ENCODE assay signal across 22 cellular contexts in genomic region chr4:5813882-5814255, GRCh38.
DNase-seq lines count a peak whose midpoint lies in the region; ATAC-seq and TF ChIP-seq lines count a peak whose summit lies in the region.
"Had no signal": no experiment of that assay in that cellular context is flagged by ENCODE, and none has a peak within 500 bp of the region (broad histone marks: within the 10 kb centered on the region; RNA-seq: fewer than 3 reads in every experiment).

No MANE protein-coding gene starts in this region.

- H3K27ac Mint-ChIP-seq in T-helper 2 cell treated with Interferon-gamma antibody and Interleukin-4, amounts not matched to agents 5 μg/mL and 100 μg/mL, for 36 hours = no peak overlapping the region
- H3K27ac Mint-ChIP-seq: CD8-positive, alpha-beta memory T cell; GM23338 had no signal

- H3K4me3 ChIP-seq in heart left ventricle (peak overlapping the region in 1 of 12 donors; percentile 6), Peyer's patch (no peak overlapping the region), muscle layer of duodenum (ENCODE audit: low read depth in 1 of 2, low read length in 2 of 2) (peak overlapping the region in 1 of 2 donors; percentile 46), sigmoid colon (peak overlapping the region in 3 of 4 donors; percentile 7 to 21 (median 18)), mammary epithelial cell (replicated peaks in 1 of 3; ENCODE audit: insufficient read depth in 1 of 3, low read depth in 2 of 3, low read length in 3 of 3) (no peak overlapping the region)
- H3K4me3 ChIP-seq: GM12878, GM23338 had no signal

- no peak for ATAC-seq in heart left ventricle

- H3K36me3 ChIP-seq in heart left ventricle (peaks cover 0 to 54% (median 11%) of the 10 kb centered on the region in 9 donors), Peyer's patch (peaks cover 0 to 4% (median 0%) of the 10 kb centered on the region in 3 donors), muscle layer of duodenum (ENCODE audit: control insufficient read depth in 1 of 2, insufficient read depth in 2 of 2, low read length in 2 of 2) (peaks cover 15 to 44% of the 10 kb centered on the region in 2 donors), sigmoid colon (peaks cover 20 to 61% (median 24%) of the 10 kb centered on the region in 4 donors), mammary epithelial cell (ENCODE audit: insufficient read depth, low read length) (peaks cover 32% of the 10 kb centered on the region)

- H3K4me1 ChIP-seq in heart left ventricle (no peaks in the 10 kb centered on the region), Peyer's patch (no peaks in the 10 kb centered on the region), muscle layer of duodenum (ENCODE audit: control insufficient read depth in 1 of 2, insufficient read depth in 2 of 2, low read length in 2 of 2) (no peaks in the 10 kb centered on the region), sigmoid colon (no peaks in the 10 kb centered on the region), mammary epithelial cell (ENCODE audit: insufficient read depth, low read length) (no peaks in the 10 kb centered on the region)
- H3K4me1 ChIP-seq: BE2C had no signal

- H3K27ac ChIP-seq in heart left ventricle (peak overlapping the region in 2 of 12 donors; percentile 29 to 40), Peyer's patch (no peak overlapping the region), muscle layer of duodenum (ENCODE audit: low read length) (peak overlapping the region; percentile 43), sigmoid colon (peak overlapping the region in 3 of 4 donors; percentile 54 to 59 (median 57)), mammary epithelial cell (ENCODE audit: insufficient read depth, low read depth, low read length) (no peak overlapping the region)
- H3K27ac ChIP-seq: HL-60 had no signal

- BruUV-seq in mammary epithelial cell (replicated peaks; lab: Mats Ljungman, UMichigan) = no TSS peak

- no peaks in the 10 kb centered on the region for H3K36me3 Mint-ChIP-seq in T-helper 2 cell treated with Interferon-gamma antibody and Interleukin-4, amounts not matched to agents 5 μg/mL and 100 μg/mL, for 36 hours (ENCODE audit: low read depth)
- H3K36me3 Mint-ChIP-seq: CD4-positive, CD25-positive, alpha-beta regulatory T cell; CD8-positive, alpha-beta memory T cell had no signal

- H3K27me3 Mint-ChIP-seq in T-helper 2 cell treated with Interferon-gamma antibody and Interleukin-4, amounts not matched to agents 5 μg/mL and 100 μg/mL, for 36 hours (ENCODE audit: low read depth) = no peaks in the 10 kb centered on the region
- H3K27me3 Mint-ChIP-seq: CD4-positive, CD25-positive, alpha-beta regulatory T cell had no signal

- no peak overlapping the region for H3K4me3 Mint-ChIP-seq in T-helper 2 cell treated with Interferon-gamma antibody and Interleukin-4, amounts not matched to agents 5 μg/mL and 100 μg/mL, for 36 hours
- H3K4me3 Mint-ChIP-seq: CD4-positive, CD25-positive, alpha-beta regulatory T cell; CD8-positive, alpha-beta memory T cell; GM23338 had no signal

- TF ChIP-seq CTCF in heart left ventricle (IDR thresholded peaks at IDR 0.05) (no peak), Peyer's patch (IDR thresholded peaks at IDR 0.05) (no peak), sigmoid colon (IDR thresholded peaks at IDR 0.05) (no peak), mammary epithelial cell (conservative IDR thresholded peaks at IDR 0.05 in 1 of 2, IDR thresholded peaks at IDR 0.05 in 1 of 2; ENCODE audit: extremely low read depth in 1 of 2, insufficient read depth in 1 of 2, low read depth in 1 of 2, low read length in 2 of 2) (no peak)

- TF ChIP-seq EP300 in sigmoid colon (IDR thresholded peaks at IDR 0.05) = no peak

- H3K4me2 ChIP-seq in mammary epithelial cell (ENCODE audit: insufficient read depth, low read depth, low read length) = no peak overlapping the region
- H3K4me2 ChIP-seq: GM23338 had no signal

- CTCF ChIA-PET in mammary epithelial cell (lab: Charles Lee; ENCODE audit: low non-redundant PET) = no interaction called here

- no peak for TF ChIP-seq POLR2A in heart left ventricle (IDR thresholded peaks at IDR 0.05)
- TF ChIP-seq POLR2A in Peyer's patch (IDR thresholded peaks at IDR 0.05) = no peak
- TF ChIP-seq POLR2A in sigmoid colon (IDR thresholded peaks at IDR 0.05) = no peak

- H3K9me3 Mint-ChIP-seq in T-helper 2 cell treated with Interferon-gamma antibody and Interleukin-4, amounts not matched to agents 5 μg/mL and 100 μg/mL, for 36 hours = no peaks in the 10 kb centered on the region
- H3K9me3 Mint-ChIP-seq: CD4-positive, CD25-positive, alpha-beta regulatory T cell; GM23338 had no signal

- dilution Hi-C loops in mammary epithelial cell (cut with HindIII; ENCODE audit: low sequenced_read_pairs) = loop anchor here (5.0 kb wide), 1 partner anchor 42 kb away; no protein-coding TSS in a partner anchor

- H3K9me3 ChIP-seq in heart left ventricle (peaks cover 0 to 10% (median 0%) of the 10 kb centered on the region in 12 donors), Peyer's patch (no peaks in the 10 kb centered on the region), muscle layer of duodenum (ENCODE audit: control insufficient read depth in 1 of 2, low read length in 2 of 2) (peaks cover 0 to 5% of the 10 kb centered on the region in 2 donors), sigmoid colon (no peaks in the 10 kb centered on the region), mammary epithelial cell (replicated peaks; ENCODE audit: insufficient read depth, low read length) (no peaks in the 10 kb centered on the region)
- H3K9me3 ChIP-seq: BE2C had no signal

- H3K4me1 Mint-ChIP-seq in T-helper 2 cell treated with Interferon-gamma antibody and Interleukin-4, amounts not matched to agents 5 μg/mL and 100 μg/mL, for 36 hours (ENCODE audit: low read depth) = no peaks in the 10 kb centered on the region
- H3K4me1 Mint-ChIP-seq: CD4-positive, CD25-positive, alpha-beta regulatory T cell; CD8-positive, alpha-beta memory T cell had no signal

- H2AFZ ChIP-seq in mammary epithelial cell (ENCODE audit: low read depth, low read length) = no peak overlapping the region
- H2AFZ ChIP-seq: GM23338 had no signal

- in situ Hi-C loops in ACHN (cut with HindIII; ENCODE audit: low pct_ligation_motif_present, low pct_unique_long_range_greater_than_20kb, low sequenced_read_pairs) (no loop called here), mammary epithelial cell (cut with MboI; ENCODE audit: low sequenced_read_pairs in 2 of 2) (loop anchor here in 1 of 2 donors (10.0 kb wide), 1 partner anchor 769 kb away; no protein-coding TSS in a partner anchor)

- peaks cover 2% of the 10 kb centered on the region for H3K79me2 ChIP-seq in mammary epithelial cell (ENCODE audit: insufficient read depth, low read length)

- peak; percentile 62 for DNase-seq in cardiac septum (ENCODE audit: low spot score)
- no peak for DNase-seq in heart left ventricle
- DNase-seq in Peyer's patch = peak in 2 of 3 donors; percentile 37 to 40
- no peak for DNase-seq in sigmoid colon
- DNase-seq in ACHN = no peak
- DNase-seq in T-helper 2 cell treated with Interferon-gamma antibody and Interleukin-4, amounts not matched to agents 5 μg/mL and 100 μg/mL, for 36 hours (ENCODE audit: low spot score) = no peak
- no peak for DNase-seq in mammary epithelial cell
- DNase-seq: 8988T; BE2C; C1 segment of cervical spinal cord; CD4-positive, CD25-positive, alpha-beta regulatory T cell; CD8-positive, alpha-beta memory T cell; COR-L47; DMS 273 treated with DMSO at 0.1 percent for 48 hours; DMS53; DND-41; EL; HCEC 1CT had no signal

- 81 to 87% (median 86%) methylated on average over 7 of the region's 7 CpGs for WGBS in heart left ventricle, 4 donors
- 82 to 95% methylated on average over 7 of the region's 7 CpGs for WGBS in sigmoid colon, 2 donors
- 85% methylated on average over 5 of the region's 7 CpGs for WGBS in mammary epithelial cell (ENCODE audit: low coverage, missing lambda C conversion rate)

- intact Hi-C loops in cardiac septum (cut with DNase I) (loop anchor here (5.0 kb wide), 1 partner anchor 762 kb away; the partner anchor contains the start of gene STK32B), heart left ventricle (cut with DNase I) (loop anchor here in 9 of 10 donors (2.0 to 10.0 kb wide), 10 partner anchors 409 to 1329 kb away; partner anchors contain the start of gene STK32B (in 6 of the 9)), sigmoid colon (cut with DNase I) (loop anchor here (2.0 to 10.0 kb wide), 2 partner anchors 103 to 759 kb away; partner anchors contain the start of genes EVC and STK32B), mammary epithelial cell (cut with micrococcal nuclease) (loop anchor here (1.0 to 2.0 kb wide), 2 partner anchors 764 to 819 kb away; no protein-coding TSS in a partner anchor)

- H4K20me1 ChIP-seq in mammary epithelial cell (ENCODE audit: insufficient read depth, low read length) = no peaks in the 10 kb centered on the region

- H3K9ac ChIP-seq in mammary epithelial cell (ENCODE audit: insufficient read depth, low read length) = no peak overlapping the region

- H3K27me3 ChIP-seq in heart left ventricle = no peaks in the 10 kb centered on the region
- no peaks in the 10 kb centered on the region for H3K27me3 ChIP-seq in Peyer's patch
- H3K27me3 ChIP-seq in muscle layer of duodenum (ENCODE audit: low read depth, low read length) = no peaks in the 10 kb centered on the region
- no peaks in the 10 kb centered on the region for H3K27me3 ChIP-seq in sigmoid colon
- no peaks in the 10 kb centered on the region for H3K27me3 ChIP-seq in mammary epithelial cell (ENCODE audit: insufficient read depth, low read length)
- H3K27me3 ChIP-seq: BE2C had no signal

Comparison
In these comparisons a context has a peak if more than half of its experiments do, and no peak if none do; other contexts are left out.
1. DNase-seq: peak in cardiac septum (single experiment) and Peyer's patch (2 of 3); none in heart left ventricle (0 of 5), sigmoid colon (single experiment), ACHN (single experiment), T-helper 2 cell treated with Interferon-gamma antibody and Interleukin-4, amounts not matched to agents 5 μg/mL and 100 μg/mL, for 36 hours (single experiment) and mammary epithelial cell (single experiment).
2. H3K27ac ChIP-seq: peak in muscle layer of duodenum (single experiment) and sigmoid colon (3 of 4); none in Peyer's patch (0 of 4) and mammary epithelial cell (single experiment).
3. H3K4me3 ChIP-seq: peak in sigmoid colon (3 of 4); none in Peyer's patch (0 of 4) and mammary epithelial cell (0 of 3).